Comparison of ENCODE assay signal across 20 cellular contexts in the genomic region with DNA sequence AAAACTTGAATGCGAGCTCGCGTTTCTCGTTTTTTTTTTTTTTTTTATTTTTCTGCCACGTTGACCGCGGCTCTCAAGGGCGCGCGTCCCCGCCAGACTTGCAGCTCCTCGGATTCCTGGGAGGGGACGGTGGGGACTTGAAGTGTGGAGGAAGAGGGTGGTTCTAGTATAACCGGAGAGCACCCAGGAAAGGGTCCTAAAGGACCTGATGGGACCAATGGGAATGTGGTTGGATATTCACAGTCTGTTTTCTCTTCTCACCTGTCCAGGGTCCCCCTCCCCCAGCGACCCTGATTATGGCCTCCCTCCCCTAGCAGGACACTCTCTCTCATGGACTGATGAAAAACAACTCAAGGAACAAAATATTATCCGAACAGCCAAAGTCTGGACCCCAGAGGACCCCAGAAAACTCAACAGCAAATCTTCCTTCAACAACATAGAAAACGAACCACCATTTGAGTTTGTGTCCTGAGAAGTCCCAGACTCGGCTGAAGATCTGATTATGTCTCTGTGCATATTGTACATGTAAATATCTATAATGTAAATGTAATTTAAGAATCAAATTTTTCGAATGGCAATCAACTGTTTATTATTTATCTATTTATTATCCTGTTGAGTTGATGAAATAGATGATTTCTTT.
DNase-seq lines count a peak whose midpoint lies in the region; ATAC-seq and TF ChIP-seq lines count a peak whose summit lies in the region.
"Had no signal": no experiment of that assay in that cellular context is flagged by ENCODE, and none has a peak within 500 bp of the region (broad histone marks: within the 10 kb centered on the region; RNA-seq: fewer than 3 reads in every experiment).

No MANE protein-coding gene starts in this region.

- no peak overlapping the region for H3K27ac ChIP-seq in RWPE1

- peak overlapping the region; percentile 11 for H3K4me3 ChIP-seq in iPS-15b (ENCODE audit: low read depth, low read length)
- H3K4me3 ChIP-seq: K562 had no signal

- H3K27me3 Mint-ChIP-seq in T-helper 1 cell treated with Interleukin-12 subunit alpha and Interleukin-12 subunit beta and Interleukin-4 antibody, amounts not matched to agents 30 μg/mL and 1 μg/mL, for 36 hours (ENCODE audit: low read depth) = peaks cover 80% of the 10 kb centered on the region
- H3K27me3 Mint-ChIP-seq in stimulated activated naive CD8-positive, alpha-beta T cell treated with anti-CD3 and anti-CD28 coated beads, Interleukin-15, Interleukin-2, amounts not matched to agents 100 ng/mL and 50 ng/mL, for 24 hours = peaks cover 71% of the 10 kb centered on the region

- H3K27me3 ChIP-seq in iPS-15b (ENCODE audit: control insufficient read depth, insufficient read depth, low read length) = peaks cover 95% of the 10 kb centered on the region

- H3K4me1 ChIP-seq in iPS-15b (ENCODE audit: control insufficient read depth, insufficient read depth, low read length) = peaks cover 7% of the 10 kb centered on the region

- CTCF ChIA-PET in RWPE1 (lab: Yijun Ruan, JAX) = no interaction called here

- ATAC-seq in stimulated activated naive CD8-positive, alpha-beta T cell treated with anti-CD3 and anti-CD28 coated beads, Interleukin-15, Interleukin-2, amounts not matched to agents 100 U/mL and 50 U/mL, for 24 hours = no peak
- ATAC-seq in HG02981 (IDR thresholded peaks at IDR 0.05; ENCODE audit: unreplicated experiment) = no peak
- ATAC-seq: K562 had no signal

- POLR2A ChIA-PET in RWPE1 (lab: Yijun Ruan, JAX; ENCODE audit: low non-redundant PET) = interaction anchor here (0.6 kb wide), 1 partner anchor 11 kb away, joined by 5 read pairs; no protein-coding TSS in a partner anchor

- H3K36me3 ChIP-seq in iPS-15b (ENCODE audit: control insufficient read depth, insufficient read depth, low read length) = no peaks in the 10 kb centered on the region

- H3K4me1 Mint-ChIP-seq in T-helper 1 cell treated with Interleukin-12 subunit alpha and Interleukin-12 subunit beta and Interleukin-4 antibody, amounts not matched to agents 30 μg/mL and 1 μg/mL, for 36 hours (ENCODE audit: low read depth) = no peaks in the 10 kb centered on the region
- H3K4me1 Mint-ChIP-seq in stimulated activated naive CD8-positive, alpha-beta T cell treated with anti-CD3 and anti-CD28 coated beads, Interleukin-15, Interleukin-2, amounts not matched to agents 100 ng/mL and 50 ng/mL, for 24 hours (ENCODE audit: low read depth) = peaks cover 10% of the 10 kb centered on the region

- no peak for TF ChIP-seq CTCF in RWPE1 (conservative IDR thresholded peaks at IDR 0.05; ENCODE audit: low read depth)

- H3K4me3 Mint-ChIP-seq in T-helper 1 cell treated with Interleukin-12 subunit alpha and Interleukin-12 subunit beta and Interleukin-4 antibody, amounts not matched to agents 30 μg/mL and 1 μg/mL, for 36 hours = no peak overlapping the region
- peak overlapping the region; percentile 52 for H3K4me3 Mint-ChIP-seq in stimulated activated naive CD8-positive, alpha-beta T cell treated with anti-CD3 and anti-CD28 coated beads, Interleukin-15, Interleukin-2, amounts not matched to agents 100 ng/mL and 50 ng/mL, for 24 hours
- H3K4me3 Mint-ChIP-seq: activated naive CD4-positive, alpha-beta T cell treated with anti-CD3 and anti-CD28 coated beads, Interleukin-2, amount 50 U/mL, for 24 hours; activated T-cell treated with anti-CD3 and anti-CD28 coated beads, Interleukin-2, amount 50 U/mL, for 4 hours had no signal

- no peak overlapping the region for H3K9ac ChIP-seq in iPS-15b (ENCODE audit: low read depth, low read length)

- no peaks in the 10 kb centered on the region for H3K9me3 Mint-ChIP-seq in T-helper 1 cell treated with Interleukin-12 subunit alpha and Interleukin-12 subunit beta and Interleukin-4 antibody, amounts not matched to agents 30 μg/mL and 1 μg/mL, for 36 hours
- H3K9me3 Mint-ChIP-seq in stimulated activated naive CD8-positive, alpha-beta T cell treated with anti-CD3 and anti-CD28 coated beads, Interleukin-15, Interleukin-2, amounts not matched to agents 100 ng/mL and 50 ng/mL, for 24 hours = no peaks in the 10 kb centered on the region
- H3K9me3 Mint-ChIP-seq: activated naive CD4-positive, alpha-beta T cell treated with anti-CD3 and anti-CD28 coated beads, Interleukin-2, amount 50 U/mL, for 24 hours; activated T-cell treated with anti-CD3 and anti-CD28 coated beads, Interleukin-2, amount 50 U/mL, for 4 hours had no signal

- no peaks in the 10 kb centered on the region for H3K9me3 ChIP-seq in iPS-15b (ENCODE audit: control insufficient read depth, insufficient read depth, low read length)

- H3K27ac Mint-ChIP-seq in T-helper 1 cell treated with Interleukin-12 subunit alpha and Interleukin-12 subunit beta and Interleukin-4 antibody, amounts not matched to agents 30 μg/mL and 1 μg/mL, for 36 hours = peak overlapping the region; percentile 74
- H3K27ac Mint-ChIP-seq in stimulated activated naive CD8-positive, alpha-beta T cell treated with anti-CD3 and anti-CD28 coated beads, Interleukin-15, Interleukin-2, amounts not matched to agents 100 ng/mL and 50 ng/mL, for 24 hours = peak overlapping the region; percentile 61
- H3K27ac Mint-ChIP-seq: activated naive CD4-positive, alpha-beta T cell treated with anti-CD3 and anti-CD28 coated beads, Interleukin-2, amount 50 U/mL, for 24 hours; CD4-positive, CD25-positive, alpha-beta regulatory T cell had no signal

- H3K36me3 Mint-ChIP-seq in T-helper 1 cell treated with Interleukin-12 subunit alpha and Interleukin-12 subunit beta and Interleukin-4 antibody, amounts not matched to agents 30 μg/mL and 1 μg/mL, for 36 hours (ENCODE audit: low read depth) = peaks cover 1% of the 10 kb centered on the region
- no peaks in the 10 kb centered on the region for H3K36me3 Mint-ChIP-seq in stimulated activated naive CD8-positive, alpha-beta T cell treated with anti-CD3 and anti-CD28 coated beads, Interleukin-15, Interleukin-2, amounts not matched to agents 100 ng/mL and 50 ng/mL, for 24 hours (ENCODE audit: low read depth)
- H3K36me3 Mint-ChIP-seq: activated naive CD4-positive, alpha-beta T cell treated with anti-CD3 and anti-CD28 coated beads, Interleukin-2, amount 50 U/mL, for 24 hours; CD4-positive, CD25-positive, alpha-beta regulatory T cell had no signal

- DNase-seq in T-helper 1 cell (no peak), HCEC 1CT (no peak), RWPE1 (ENCODE audit: low spot score) (no peak)
- no peak for DNase-seq in stimulated activated naive CD8-positive, alpha-beta T cell treated with anti-CD3 and anti-CD28 coated beads, Interleukin-15, Interleukin-2, amounts not matched to agents 100 U/mL and 50 U/mL, for 24 hours
- DNase-seq: 8988T; activated CD4-positive, alpha-beta T cell treated with anti-CD3 and anti-CD28 coated beads, Interleukin-2, amount 50 U/mL, for 4 hours; activated T-cell treated with anti-CD3 and anti-CD28 coated beads, Interleukin-2, amount 50 U/mL, for 4 hours; CD4-positive, CD25-positive, alpha-beta regulatory T cell; cerebellar nuclear complex; head of caudate nucleus; kidney glomerular epithelial cell; NCI-H1694; stimulated activated CD8-positive, alpha-beta memory T cell treated with anti-CD3 and anti-CD28 coated beads, Interleukin-4, amount 100 ng/mL, for 48 hours; trophoblast cell had no signal
